ENCODE assay signal across 8 cellular contexts in the genomic region with DNA sequence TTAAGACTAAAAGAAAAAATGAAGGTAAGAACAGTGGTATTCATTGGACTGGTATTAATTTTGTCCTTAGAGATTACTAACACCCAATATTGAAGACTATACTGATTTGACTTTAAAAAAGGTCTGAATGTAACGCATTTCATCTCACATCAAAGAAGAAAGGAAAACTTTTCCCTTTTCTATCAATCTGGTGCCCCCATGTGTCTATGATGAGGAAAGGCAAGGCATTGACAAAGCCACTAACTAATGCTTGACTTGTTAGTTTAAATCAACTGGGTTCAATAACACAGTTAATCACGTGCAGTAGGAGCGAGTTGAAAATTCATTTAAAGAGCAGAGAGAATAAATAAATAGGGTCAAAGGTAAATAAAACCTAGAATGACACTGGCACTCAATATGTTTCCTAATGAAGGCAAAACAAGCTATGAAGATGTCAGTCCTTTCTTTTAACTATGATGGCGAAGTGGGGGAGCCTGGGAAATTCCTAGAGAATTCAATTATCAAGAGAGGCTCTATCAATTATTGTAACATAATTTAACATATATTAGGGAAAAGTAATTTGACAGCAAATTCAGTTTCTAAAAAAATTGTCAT.
DNase-seq lines count a peak whose midpoint lies in the region; ATAC-seq and TF ChIP-seq lines count a peak whose summit lies in the region.

No MANE protein-coding gene starts in this region.

- no peaks in the 10 kb centered on the region for H4K20me1 ChIP-seq in Karpas-422 (ENCODE audit: insufficient read depth, low read depth, low read length)

- H3K4me3 ChIP-seq in Karpas-422 (ENCODE audit: low read length) (no peak overlapping the region), WERI-Rb-1 (ENCODE audit: low read depth, low read length) (no peak overlapping the region), right atrium auricular region (no peak overlapping the region), tibial artery (no peak overlapping the region)

- H3K36me3 ChIP-seq in Karpas-422 (ENCODE audit: insufficient read depth, low read length) (no peaks in the 10 kb centered on the region), WERI-Rb-1 (no peaks in the 10 kb centered on the region), right atrium auricular region (peaks cover 36% of the 10 kb centered on the region), tibial artery (no peaks in the 10 kb centered on the region)

- peak; percentile 46 for DNase-seq in GM03348 (ENCODE audit: low spot score)
- peak; percentile 85 for DNase-seq in Karpas-422
- DNase-seq in WERI-Rb-1 = no peak
- DNase-seq in right atrium auricular region (ENCODE audit: low spot score) = no peak
- DNase-seq in tibial artery = no peak
- no peak for DNase-seq in stimulated activated CD4-positive, alpha-beta T cell treated with anti-CD3 and anti-CD28 coated beads, Interleukin-4, amount 100 ng/mL, for 24 hours

- no peak overlapping the region for H3K9ac ChIP-seq in Karpas-422 (ENCODE audit: low read length)

- TF ChIP-seq CTCF in WERI-Rb-1 (IDR thresholded peaks at IDR 0.05; ENCODE audit: low read depth, low read length) = peak; percentile 56; the same call in 1 of the 2 replicates
- peak; percentile 37 to 77 for TF ChIP-seq CTCF in right atrium auricular region (IDR thresholded peaks at IDR 0.05)
- peak; percentile 77 to 89 for TF ChIP-seq CTCF in tibial artery (IDR thresholded peaks at IDR 0.05)

- ATAC-seq in GM19035 (IDR thresholded peaks at IDR 0.05; ENCODE audit: unreplicated experiment) = no peak
- ATAC-seq in GM19397 (IDR thresholded peaks at IDR 0.05; ENCODE audit: unreplicated experiment) = no peak

- H3K79me2 ChIP-seq in Karpas-422 (ENCODE audit: low read length) = no peaks in the 10 kb centered on the region

- no peaks in the 10 kb centered on the region for H3K9me2 ChIP-seq in Karpas-422 (replicated peaks; ENCODE audit: insufficient read depth, low read length)

- intact Hi-C loops in tibial artery (cut with DNase I; ENCODE audit: low total_unique reads) = loop anchor here (5.0 kb wide), 2 partner anchors 91 to 106 kb away; no protein-coding TSS in a partner anchor

- H3K27me3 ChIP-seq in Karpas-422 (ENCODE audit: low read length) (no peaks in the 10 kb centered on the region), WERI-Rb-1 (ENCODE audit: insufficient read depth, low read depth, severe bottlenecking) (no peaks in the 10 kb centered on the region), right atrium auricular region (no peaks in the 10 kb centered on the region), tibial artery (no peaks in the 10 kb centered on the region)

- H3K4me1 ChIP-seq in Karpas-422 (ENCODE audit: low read length) (peaks cover 61% of the 10 kb centered on the region), right atrium auricular region (peaks cover 0 to 5% of the 10 kb centered on the region in 2 donors), tibial artery (peaks cover 0 to 3% (median 0%) of the 10 kb centered on the region in 4 donors)

- H2AFZ ChIP-seq in Karpas-422 (ENCODE audit: low read length) = 0 out of 2 replicates have a peak overlapping the region, but pooled peaks have one; percentile 37

- no peak overlapping the region for H3K27ac ChIP-seq in Karpas-422 (ENCODE audit: low read length)
- H3K27ac ChIP-seq in WERI-Rb-1 = no peak overlapping the region
- no peak overlapping the region for H3K27ac ChIP-seq in right atrium auricular region
- H3K27ac ChIP-seq in tibial artery = no peak overlapping the region

- H3K9me3 ChIP-seq in Karpas-422 (ENCODE audit: low read length) (no peaks in the 10 kb centered on the region), WERI-Rb-1 (ENCODE audit: severe bottlenecking) (no peaks in the 10 kb centered on the region), right atrium auricular region (no peaks in the 10 kb centered on the region), tibial artery (no peaks in the 10 kb centered on the region)

- H3K4me2 ChIP-seq in Karpas-422 (ENCODE audit: low read depth, low read length, poor library complexity, severe bottlenecking) = no peak overlapping the region

Comparison
In these comparisons a context has a peak if more than half of its experiments do, and no peak if none do; other contexts are left out.
1. DNase-seq: peak in GM03348 (single experiment) and Karpas-422 (single experiment); none in WERI-Rb-1 (single experiment), right atrium auricular region (single experiment), tibial artery (0 of 2) and stimulated activated CD4-positive, alpha-beta T cell treated with anti-CD3 and anti-CD28 coated beads, Interleukin-4, amount 100 ng/mL, for 24 hours (single experiment).
2. Peak in every context shown above with its lines, with median percentiles within 50 percentile points of each other: CTCF ChIP-seq.